Comparison of ENCODE assay signal across 8 cellular contexts in the genomic region with DNA sequence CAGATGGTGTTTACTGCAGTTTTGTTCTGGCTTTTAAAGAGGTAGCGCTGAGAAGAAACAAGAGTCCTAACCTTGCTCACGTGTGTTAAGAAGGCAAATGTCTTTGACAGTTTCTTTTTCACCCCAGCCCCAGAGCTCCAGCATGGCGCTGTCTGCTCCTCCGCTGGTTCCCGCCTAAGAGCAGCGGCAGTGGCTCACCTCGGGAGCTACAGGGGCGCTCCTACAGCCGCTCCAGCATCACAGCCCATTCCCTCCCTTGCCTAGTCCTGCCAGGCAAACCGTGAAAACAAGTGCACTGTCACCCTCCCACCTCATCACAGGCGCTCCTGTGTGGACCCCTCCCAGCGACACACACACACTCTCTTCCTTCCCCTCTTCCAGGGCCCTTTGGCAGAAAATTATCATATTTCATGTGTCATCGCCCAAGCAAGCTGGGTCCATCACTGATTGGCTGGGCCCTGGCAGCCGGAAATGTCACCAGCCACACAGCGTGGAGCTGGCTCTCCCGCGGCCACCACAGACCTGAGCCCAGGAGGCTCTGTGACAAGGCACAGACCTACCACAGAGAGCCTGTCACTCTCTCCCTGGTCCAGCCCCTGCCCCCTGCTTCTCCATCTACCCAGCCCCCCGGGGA. TPM values are rescaled to one million over a fixed set of nuclear protein-coding genes. Genes with fewer than 3 reads are reported as not detected.
DNase-seq lines count a peak whose midpoint lies in the region; ATAC-seq and TF ChIP-seq lines count a peak whose summit lies in the region.

No MANE protein-coding gene starts in this region.

- H3K36me3 ChIP-seq in GM06990 (ENCODE audit: control insufficient read depth, insufficient read depth, low read length) (no peaks in the 10 kb centered on the region), left ventricle myocardium inferior (peaks cover 4% of the 10 kb centered on the region), gastrocnemius medialis (no peaks in the 10 kb centered on the region)

- H3K27me3 ChIP-seq in GM06990 (replicated peaks; ENCODE audit: control insufficient read depth, insufficient read depth, low read length), result no peaks in the 10 kb centered on the region
- no peaks in the 10 kb centered on the region for H3K27me3 ChIP-seq in left ventricle myocardium inferior (ENCODE audit: low read depth)
- no peaks in the 10 kb centered on the region for H3K27me3 ChIP-seq in gastrocnemius medialis

- in situ Hi-C loops in gastrocnemius medialis (cut with MboI; ENCODE audit: low sequenced_read_pairs in 4 of 4), result no loop called here

- peaks cover 7% of the 10 kb centered on the region for H3K9me3 ChIP-seq in left ventricle myocardium inferior (replicated peaks)
- H3K9me3 ChIP-seq in gastrocnemius medialis, result no peaks in the 10 kb centered on the region

- H3K27ac ChIP-seq in left ventricle myocardium inferior (replicated peaks) (peak overlapping the region; percentile 81), gastrocnemius medialis (peak overlapping the region; percentile 81 to 84 (median 83))

- intact Hi-C loops in left ventricle myocardium inferior (cut with micrococcal nuclease), result loop anchor here (10.0 kb wide), 1 partner anchor 115 kb away; no protein-coding TSS in a partner anchor
- intact Hi-C loops in gastrocnemius medialis (cut with DNase I; ENCODE audit: low total_unique reads), result loop anchor here (2.0 kb wide), 4 partner anchors 37 to 115 kb away; no protein-coding TSS in a partner anchor

- peak; percentile 61 for DNase-seq in GM06990 (ENCODE audit: extremely low read depth, insufficient read length)
- peak; percentile 100 for DNase-seq in NCI-H748 treated with DMSO at 0.1 percent for 48 hours (lab: John Stamatoyannopoulos, UW)
- DNase-seq in activated T-cell treated with anti-CD3 and anti-CD28 coated beads, Interleukin-2, amount 50 U/mL, for 1 hour, result peak; percentile 75
- DNase-seq in left ventricle myocardium inferior, result peak; percentile 55
- peak; percentile 63 to 86 for DNase-seq in gastrocnemius medialis
- DNase-seq in NCI-H1694 treated with DMSO at 0.1 percent for 48 hours (lab: John Stamatoyannopoulos, UW), result no peak
- DNase-seq in DMS 273 (lab: John Stamatoyannopoulos, UW; ENCODE audit: unreplicated experiment), result no peak

- peak; percentile 86 for ATAC-seq in HG02678 (IDR thresholded peaks at IDR 0.05; ENCODE audit: unreplicated experiment)
- ATAC-seq in gastrocnemius medialis, result peak; percentile 74 to 79

- TF ChIP-seq POLR2A in gastrocnemius medialis (IDR thresholded peaks at IDR 0.05), result peak; percentile 69 to 80

- H3K4me3 ChIP-seq in GM06990 (replicated peaks; ENCODE audit: low read depth, low read length), result peak overlapping the region; percentile 64
- peak overlapping the region; percentile 76 for H3K4me3 ChIP-seq in left ventricle myocardium inferior
- H3K4me3 ChIP-seq in gastrocnemius medialis, result peak overlapping the region; percentile 53 to 70 (median 55)

- TF ChIP-seq CTCF in GM06990 (IDR thresholded peaks at IDR 0.05; ENCODE audit: insufficient read depth, low read length, poor library complexity, severe bottlenecking) (no peak), left ventricle myocardium inferior (IDR thresholded peaks at IDR 0.05; ENCODE audit: borderline replicate concordance) (no peak), gastrocnemius medialis (IDR thresholded peaks at IDR 0.05 in 4 of 5, conservative IDR thresholded peaks at IDR 0.05 in 1 of 5) (no peak)

- H3K4me1 ChIP-seq in left ventricle myocardium inferior, result peaks cover 52% of the 10 kb centered on the region
- H3K4me1 ChIP-seq in gastrocnemius medialis, result peaks cover 37% of the 10 kb centered on the region in 2 donors

RNA-seq across cellular contexts. Expression of a gene that starts 1.2 kb away (rescaled TPM):
- total RNA-seq in left ventricle myocardium inferior (5.7 TPM), gastrocnemius medialis (1 to 10 TPM in 2 of 4 donors, under 1 TPM in 2; 0.80 to 1.8 (median 1.3) TPM)

Comparison
In these comparisons a context has a peak if more than half of its experiments do, and no peak if none do; other contexts are left out.
1. DNase-seq: peak in GM06990 (single experiment), NCI-H748 treated with DMSO at 0.1 percent for 48 hours (single experiment), activated T-cell treated with anti-CD3 and anti-CD28 coated beads, Interleukin-2, amount 50 U/mL, for 1 hour (single experiment), left ventricle myocardium inferior (single experiment) and gastrocnemius medialis (2 of 2); none in NCI-H1694 treated with DMSO at 0.1 percent for 48 hours (single experiment) and DMS 273 (single experiment).
2. Peak in every context shown above with its lines, with median percentiles within 50 percentile points of each other: H3K4me3 ChIP-seq.